In genomic region chr16:81462683-81463082, GRCh38 we compare ENCODE assay signal across 19 cellular contexts. TPM values are rescaled to one million over a fixed set of nuclear protein-coding genes. Genes with fewer than 3 reads are reported as not detected.
A peak's percentile ranks its signal among the peaks of the same experiment; 100 is the strongest.
DNase-seq lines count a peak whose midpoint lies in the region; ATAC-seq and TF ChIP-seq lines count a peak whose summit lies in the region.
"Had no signal": no experiment of that assay in that cellular context is flagged by ENCODE, and none has a peak within 500 bp of the region (broad histone marks: within the 10 kb centered on the region; RNA-seq: fewer than 3 reads in every experiment).

No MANE protein-coding gene starts in this region.

- H3K9me3 ChIP-seq in heart right ventricle: no peaks in the 10 kb centered on the region

- H3K36me3 ChIP-seq in heart right ventricle: peaks cover 0 to 10% (median 0%) of the 10 kb centered on the region in 9 donors

- ATAC-seq in left ventricle myocardium superior (no peak), heart right ventricle (no peak), GM18867 (IDR thresholded peaks at IDR 0.05; ENCODE audit: unreplicated experiment) (no peak)
- ATAC-seq in activated T-helper 17 cell treated with anti-CD3 and anti-CD28 coated beads, Interleukin-2, amount 50 U/mL, for 72 hours (replicated peaks): no peak
- ATAC-seq: GM12878, left lobe of liver had no signal

- peaks cover 3% of the 10 kb centered on the region for H3K9me3 Mint-ChIP-seq in activated T-helper 17 cell treated with anti-CD3 and anti-CD28 coated beads, Interleukin-2, amount 50 U/mL, for 72 hours
- H3K9me3 Mint-ChIP-seq: CD14-positive monocyte had no signal

- peak overlapping the region in 1 of 10 donors; percentile 63 for H3K27ac ChIP-seq in heart right ventricle
- H3K27ac ChIP-seq in caudate nucleus (ENCODE audit: low read depth, low read length): peak overlapping the region; percentile 24

- WGBS in heart right ventricle, 2 donors: 85% methylated on average over 4 of the region's 4 CpGs

- peaks cover 25% of the 10 kb centered on the region for H3K36me3 Mint-ChIP-seq in activated T-helper 17 cell treated with anti-CD3 and anti-CD28 coated beads, Interleukin-2, amount 50 U/mL, for 72 hours (ENCODE audit: low read depth)

- no peak overlapping the region for H3K4me3 ChIP-seq in heart right ventricle
- H3K4me3 ChIP-seq: GM12878 had no signal

- H3K4me1 Mint-ChIP-seq in activated T-helper 17 cell treated with anti-CD3 and anti-CD28 coated beads, Interleukin-2, amount 50 U/mL, for 72 hours: peaks cover 24% of the 10 kb centered on the region

- H3K4me1 ChIP-seq in heart right ventricle: peaks cover 0 to 91% (median 29%) of the 10 kb centered on the region in 9 donors

- H3K27ac Mint-ChIP-seq in activated T-helper 17 cell treated with anti-CD3 and anti-CD28 coated beads, Interleukin-2, amount 50 U/mL, for 72 hours: no peak overlapping the region

- TF ChIP-seq CTCF in heart right ventricle (IDR thresholded peaks at IDR 0.05): no peak

- no peak overlapping the region for H3K4me3 Mint-ChIP-seq in activated T-helper 17 cell treated with anti-CD3 and anti-CD28 coated beads, Interleukin-2, amount 50 U/mL, for 72 hours
- H3K4me3 Mint-ChIP-seq: CD14-positive monocyte had no signal

- DNase-seq in left ventricle myocardium superior (peak; percentile 4), heart right ventricle (no peak), caudate nucleus (lab: John Stamatoyannopoulos, UW) (no peak), myocyte (ENCODE audit: low read depth) (peak; percentile 23), DMS79 treated with DMSO at 0.1 percent for 48 hours (lab: John Stamatoyannopoulos, UW) (no peak), COR-L47 (lab: John Stamatoyannopoulos, UW) (no peak)
- DNase-seq: ACHN; activated gamma-delta T cell treated with Interleukin-2 at 50 U/mL for 16 hours; central memory CD4-positive, alpha-beta T cell; effector memory CD4-positive, alpha-beta T cell; KBM-7; NCI-H1694 treated with DMSO at 0.1 percent for 48 hours; NCI-H748 treated with DMSO at 0.1 percent for 48 hours; SIG-M5 had no signal

- no peaks in the 10 kb centered on the region for H3K27me3 Mint-ChIP-seq in activated T-helper 17 cell treated with anti-CD3 and anti-CD28 coated beads, Interleukin-2, amount 50 U/mL, for 72 hours

- H3K27me3 ChIP-seq in heart right ventricle: no peaks in the 10 kb centered on the region

- intact Hi-C loops in left ventricle myocardium superior (cut with micrococcal nuclease): no loop called here
- intact Hi-C loops in heart right ventricle (cut with DNase I): no loop called here

RNA-seq across cellular contexts. Expression of gene CMIP, which starts 18.1 kb away (rescaled TPM):
- total RNA-seq in left ventricle myocardium superior (9.7 TPM), heart right ventricle (10 to 100 TPM in 9 of 10 donors, 1 to 10 TPM in 1; 8.8 to 32.8 (median 14.0) TPM), myocyte (13.5 and 20.0 TPM in 2 replicates)
- polyA plus RNA-seq in heart right ventricle: 1 to 10 TPM; 5.4 to 7.2 TPM
- 76.5 TPM for polyA plus RNA-seq in myocyte (2012)
- 10 to 100 TPM; 28.5 to 57.5 TPM for total RNA-seq in activated T-helper 17 cell treated with anti-CD3 and anti-CD28 coated beads, Interleukin-2, amount 50 U/mL, for 72 hours

Comparison
In these comparisons a context has a peak if more than half of its experiments do, and no peak if none do; other contexts are left out.
1. DNase-seq: peak in left ventricle myocardium superior (single experiment) and myocyte (single experiment); none in heart right ventricle (0 of 2), caudate nucleus (0 of 61), DMS79 treated with DMSO at 0.1 percent for 48 hours (single experiment) and COR-L47 (single experiment).